ENCODE assay signal across 9 cellular contexts in the genomic region with DNA sequence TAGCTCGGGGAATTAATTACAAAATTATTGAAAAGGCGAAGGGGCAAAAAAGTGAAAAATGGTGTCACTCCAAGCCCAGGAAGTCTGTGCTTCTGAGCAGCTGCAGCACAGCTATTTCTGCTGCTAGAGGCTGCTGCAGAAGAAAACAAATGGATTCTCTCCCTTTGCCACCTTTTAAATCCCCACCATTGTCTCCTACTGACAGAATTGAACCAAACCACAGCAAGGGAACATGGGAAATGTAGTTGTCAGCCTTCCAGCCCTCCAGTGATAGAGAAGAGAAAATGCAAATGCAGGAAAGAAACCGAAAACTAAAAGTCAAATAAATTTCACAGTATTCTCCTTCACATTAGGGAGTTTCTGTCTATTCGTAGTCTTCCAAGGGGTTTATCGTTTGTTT.
DNase-seq lines count a peak whose midpoint lies in the region; ATAC-seq and FAIRE-seq lines count a peak whose summit lies in the region.
"Had no signal": no experiment of that assay in that cellular context is flagged by ENCODE, and none has a peak within 500 bp of the region (broad histone marks: within the 10 kb centered on the region; RNA-seq: fewer than 3 reads in every experiment).

No MANE protein-coding gene starts in this region.

- ATAC-seq in GM21717 (IDR thresholded peaks at IDR 0.05; ENCODE audit: unreplicated experiment): peak; percentile 66
- no peak for ATAC-seq in HG02973 (IDR thresholded peaks at IDR 0.05; ENCODE audit: unreplicated experiment)

- DNase-seq in GM18507 (ENCODE audit: extremely low spot score, insufficient read length, low read depth) (no peak), Kasumi-1 (lab: John Stamatoyannopoulos, UW) (peak; percentile 42 to 75), iPS DF 4.7 (ENCODE audit: extremely low read depth, low spot score) (peak; percentile 30), DMS153 (lab: John Stamatoyannopoulos, UW) (no peak), NCI-H345 (lab: John Stamatoyannopoulos, UW) (no peak)
- no peak for DNase-seq in stimulated activated naive CD4-positive, alpha-beta T cell treated with Interleukin-2 at 50 U/mL for 16 hours (lab: John Stamatoyannopoulos, UW)
- DNase-seq: activated gamma-delta T cell had no signal

- FAIRE-seq in GM18507 (lab: Jason Lieb, UNC): peak; percentile 94

Comparison
In these comparisons a context has a peak if more than half of its experiments do, and no peak if none do; other contexts are left out.
1. DNase-seq: peak in Kasumi-1 (2 of 2) and iPS DF 4.7 (single experiment); none in GM18507 (single experiment), DMS153 (single experiment), stimulated activated naive CD4-positive, alpha-beta T cell treated with Interleukin-2 at 50 U/mL for 16 hours (single experiment) and NCI-H345 (single experiment).